26 cellular contexts compared by ENCODE assay signal in genomic region chr12:31407562-31407961, GRCh38.
A peak's percentile ranks its signal among the peaks of the same experiment; 100 is the strongest.
DNase-seq lines count a peak whose midpoint lies in the region; ATAC-seq and TF ChIP-seq lines count a peak whose summit lies in the region.
"Had no signal": no experiment of that assay in that cellular context is flagged by ENCODE, and none has a peak within 500 bp of the region (broad histone marks: within the 10 kb centered on the region; RNA-seq: fewer than 3 reads in every experiment).

No MANE protein-coding gene starts in this region.

- H2AFZ ChIP-seq in SU-DHL-6 (ENCODE audit: low read depth, low read length, severe bottlenecking), result no peak overlapping the region
- H2AFZ ChIP-seq: GM23248 had no signal

- CTCF ChIA-PET in CD4-positive, alpha-beta memory T cell (lab: Charles Lee; ENCODE audit: partially characterized antibody), result no interaction called here

- H3K9me3 ChIP-seq in SU-DHL-6 (ENCODE audit: insufficient read depth, low read length), result no peaks in the 10 kb centered on the region
- H3K9me3 ChIP-seq in CD4-positive, alpha-beta memory T cell (ENCODE audit: control insufficient read depth in 1 of 2, low read length in 2 of 2), result no peaks in the 10 kb centered on the region
- H3K9me3 ChIP-seq: BLaER1 treated with 17β-estradiol and CSF1 and Interleukin-3, amounts not matched to agents 10 nM and 100 nM; SJSA1 had no signal

- no peaks in the 10 kb centered on the region for H3K79me2 ChIP-seq in SU-DHL-6 (ENCODE audit: insufficient read depth, low read length)

- peaks cover 24% of the 10 kb centered on the region for H3K4me1 Mint-ChIP-seq in stimulated activated memory B cell treated with anti-CD40 and anti-IgM and Interleukin-4, amounts not matched to agents 10 μg/mL and 1 μg/mL and 100 μg/mL, for 72 hours
- H3K4me1 Mint-ChIP-seq in CD4-positive, alpha-beta memory T cell, result peaks cover 0 to 3% (median 0%) of the 10 kb centered on the region in 4 donors

- no peak overlapping the region for H3K4me3 Mint-ChIP-seq in stimulated activated memory B cell treated with anti-CD40 and anti-IgM and Interleukin-4, amounts not matched to agents 10 μg/mL and 1 μg/mL and 100 μg/mL, for 72 hours
- H3K4me3 Mint-ChIP-seq in CD4-positive, alpha-beta memory T cell, result no peak overlapping the region
- H3K4me3 Mint-ChIP-seq: CD4-positive, alpha-beta T cell; T-helper 2 cell treated with Interferon-gamma antibody and Interleukin-4, amounts not matched to agents 5 μg/mL and 100 μg/mL, for 36 hours had no signal

- peak overlapping the region; percentile 39; the same call in 1 of the 2 replicates for H3K27ac ChIP-seq in SU-DHL-6 (ENCODE audit: low read depth, low read length)
- H3K27ac ChIP-seq in CD4-positive, alpha-beta memory T cell (ENCODE audit: low read depth, low read length), result no peak overlapping the region
- H3K27ac ChIP-seq: BLaER1 treated with 17β-estradiol and CSF1 and Interleukin-3, amounts not matched to agents 10 nM and 100 nM; GM23248; SJSA1 had no signal

- peaks cover 15% of the 10 kb centered on the region for H3K36me3 Mint-ChIP-seq in stimulated activated memory B cell treated with anti-CD40 and anti-IgM and Interleukin-4, amounts not matched to agents 10 μg/mL and 1 μg/mL and 100 μg/mL, for 72 hours
- H3K36me3 Mint-ChIP-seq in CD4-positive, alpha-beta memory T cell, result no peaks in the 10 kb centered on the region

- H3K9me3 Mint-ChIP-seq in stimulated activated memory B cell treated with anti-CD40 and anti-IgM and Interleukin-4, amounts not matched to agents 10 μg/mL and 1 μg/mL and 100 μg/mL, for 72 hours, result no peaks in the 10 kb centered on the region
- H3K9me3 Mint-ChIP-seq in CD4-positive, alpha-beta memory T cell, result no peaks in the 10 kb centered on the region
- H3K9me3 Mint-ChIP-seq: CD4-positive, alpha-beta T cell; T-helper 2 cell treated with Interferon-gamma antibody and Interleukin-4, amounts not matched to agents 5 μg/mL and 100 μg/mL, for 36 hours had no signal

- H3K27ac Mint-ChIP-seq in stimulated activated memory B cell treated with anti-CD40 and anti-IgM and Interleukin-4, amounts not matched to agents 10 μg/mL and 1 μg/mL and 100 μg/mL, for 72 hours, result peak overlapping the region; percentile 77
- no peak overlapping the region for H3K27ac Mint-ChIP-seq in CD4-positive, alpha-beta memory T cell
- H3K27ac Mint-ChIP-seq: CD4-positive, alpha-beta T cell; T-helper 2 cell treated with Interferon-gamma antibody and Interleukin-4, amounts not matched to agents 5 μg/mL and 100 μg/mL, for 36 hours had no signal

- ATAC-seq in stimulated activated memory B cell treated with anti-CD40 and anti-IgM and Interleukin-4, amounts not matched to agents 10 μg/mL and 1 μg/mL and 100 μg/mL, for 72 hours, result no peak
- ATAC-seq in GM18868 (IDR thresholded peaks at IDR 0.05; ENCODE audit: unreplicated experiment) (no peak), SK-N-SH treated with all-trans-retinoic acid at 6 μM for 48 hours (no peak)
- ATAC-seq: Right ventricle myocardium inferior had no signal

- H3K9ac ChIP-seq in SU-DHL-6 (ENCODE audit: low read length), result no peak overlapping the region
- H3K9ac ChIP-seq: BLaER1 treated with 17β-estradiol and CSF1 and Interleukin-3, amounts not matched to agents 10 nM and 100 nM; GM23248; KMS-11 had no signal

- H3F3A ChIP-seq in SU-DHL-6 (ENCODE audit: insufficient read depth), result peaks cover 30% of the 10 kb centered on the region

- peaks cover 2% of the 10 kb centered on the region; the same call in 1 of the 2 replicates for H3K36me3 ChIP-seq in SU-DHL-6 (ENCODE audit: low read length)
- H3K36me3 ChIP-seq in CD4-positive, alpha-beta memory T cell (ENCODE audit: insufficient read depth, low read length), result no peaks in the 10 kb centered on the region
- H3K36me3 ChIP-seq: BLaER1 treated with 17β-estradiol and CSF1 and Interleukin-3, amounts not matched to agents 10 nM and 100 nM had no signal

- no peaks in the 10 kb centered on the region for H3K9me2 ChIP-seq in SU-DHL-6 (replicated peaks; ENCODE audit: insufficient read depth, low read length)

- POLR2A ChIA-PET in CD4-positive, alpha-beta memory T cell (lab: Charles Lee; ENCODE audit: partially characterized antibody), result no interaction called here

- intact Hi-C loops in CD4-positive, alpha-beta memory T cell (cut with micrococcal nuclease), result no loop called here

- no peaks in the 10 kb centered on the region for H3K27me3 Mint-ChIP-seq in stimulated activated memory B cell treated with anti-CD40 and anti-IgM and Interleukin-4, amounts not matched to agents 10 μg/mL and 1 μg/mL and 100 μg/mL, for 72 hours
- peaks cover 4 to 10% of the 10 kb centered on the region in 2 donors for H3K27me3 Mint-ChIP-seq in CD4-positive, alpha-beta memory T cell
- H3K27me3 Mint-ChIP-seq: CD4-positive, alpha-beta T cell; IgD-negative memory B cell had no signal

- H3K4me3 ChIP-seq in SU-DHL-6 (ENCODE audit: insufficient read depth, low read length, poor library complexity, severe bottlenecking), result no peak overlapping the region
- H3K4me3 ChIP-seq in CD4-positive, alpha-beta memory T cell (ENCODE audit: low read length in 2 of 2), result no peak overlapping the region
- H3K4me3 ChIP-seq: BLaER1 treated with 17β-estradiol and CSF1 and Interleukin-3, amounts not matched to agents 10 nM and 100 nM; GM23248; SJSA1 had no signal

- no peak for TF ChIP-seq CTCF in GM10266 (IDR thresholded peaks at IDR 0.05; ENCODE audit: control insufficient read depth, insufficient read depth, low read depth, missing control alignments)
- TF ChIP-seq CTCF in GM20000 (IDR thresholded peaks at IDR 0.05; ENCODE audit: extremely low read depth, missing control alignments), result no peak
- no peak for TF ChIP-seq CTCF in SU-DHL-6 (IDR thresholded peaks at IDR 0.05; ENCODE audit: insufficient read depth, low read length, poor library complexity, severe bottlenecking)

- H3K27me3 ChIP-seq in SU-DHL-6 (ENCODE audit: low read length), result no peaks in the 10 kb centered on the region
- no peaks in the 10 kb centered on the region for H3K27me3 ChIP-seq in CD4-positive, alpha-beta memory T cell (ENCODE audit: insufficient read depth, low read length)
- H3K27me3 ChIP-seq: BLaER1 treated with 17β-estradiol and CSF1 and Interleukin-3, amounts not matched to agents 10 nM and 100 nM; SJSA1 had no signal

- no peaks in the 10 kb centered on the region for H4K20me1 ChIP-seq in SU-DHL-6 (ENCODE audit: low read depth, low read length)
- H4K20me1 ChIP-seq: BLaER1 treated with 17β-estradiol and CSF1 and Interleukin-3, amounts not matched to agents 10 nM and 100 nM had no signal

- H3K4me2 ChIP-seq in SU-DHL-6 (ENCODE audit: low read depth, low read length, poor library complexity, severe bottlenecking), result no peak overlapping the region

- DNase-seq in GM10266 (ENCODE audit: extremely low spot score), result peak; percentile 22
- DNase-seq in GM20000 (ENCODE audit: low spot score), result peak; percentile 13
- DNase-seq in CD4-positive, alpha-beta memory T cell, result no peak
- DNase-seq in activated naive CD4-positive, alpha-beta T cell treated with anti-CD3 and anti-CD28 coated beads, Interleukin-2, amount 50 U/mL, for 16 hours, result no peak
- DNase-seq: CD4-positive, alpha-beta T cell; COR-L47; DMS53; EL; GDM1; GM23248; HCEC 1CT; MM.1S; NCI-H2029 treated with DMSO at 0.1 percent for 48 hours; NCI-H446 treated with DMSO at 0.1 percent for 48 hours; NCI-H526; T-helper 1 cell had no signal

- H3K4me1 ChIP-seq in CD4-positive, alpha-beta memory T cell (ENCODE audit: insufficient read depth, low read length), result no peaks in the 10 kb centered on the region

TF ChIP-seq in SK-N-SH treated with all-trans-retinoic acid at 6 μM for 48 hours, 23 proteins besides CTCF, POLR2A, EP300 and RAD21:
- no peak for TF ChIP-seq CSDC2 (CRISPR knock-in tag; IDR thresholded peaks at IDR 0.05)
- TF ChIP-seq ZFP30 (CRISPR knock-in tag; IDR thresholded peaks at IDR 0.05), result no peak
- TF ChIP-seq PPARA (CRISPR knock-in tag; IDR thresholded peaks at IDR 0.05; ENCODE audit: borderline replicate concordance), result no peak
- no peak for TF ChIP-seq BACH2 (CRISPR knock-in tag; IDR thresholded peaks at IDR 0.05; ENCODE audit: borderline replicate concordance)
- no peak for TF ChIP-seq ZFP3 (CRISPR knock-in tag; IDR thresholded peaks at IDR 0.05)
- no peak for TF ChIP-seq CSRNP3 (CRISPR knock-in tag; IDR thresholded peaks at IDR 0.05)
- no peak for TF ChIP-seq RARB (CRISPR knock-in tag; IDR thresholded peaks at IDR 0.05)

Comparison
In these comparisons a context has a peak if more than half of its experiments do, and no peak if none do; other contexts are left out.
1. DNase-seq: peak in GM10266 (single experiment) and GM20000 (single experiment); none in CD4-positive, alpha-beta memory T cell (0 of 5) and activated naive CD4-positive, alpha-beta T cell treated with anti-CD3 and anti-CD28 coated beads, Interleukin-2, amount 50 U/mL, for 16 hours (single experiment).